In the genomic region with DNA sequence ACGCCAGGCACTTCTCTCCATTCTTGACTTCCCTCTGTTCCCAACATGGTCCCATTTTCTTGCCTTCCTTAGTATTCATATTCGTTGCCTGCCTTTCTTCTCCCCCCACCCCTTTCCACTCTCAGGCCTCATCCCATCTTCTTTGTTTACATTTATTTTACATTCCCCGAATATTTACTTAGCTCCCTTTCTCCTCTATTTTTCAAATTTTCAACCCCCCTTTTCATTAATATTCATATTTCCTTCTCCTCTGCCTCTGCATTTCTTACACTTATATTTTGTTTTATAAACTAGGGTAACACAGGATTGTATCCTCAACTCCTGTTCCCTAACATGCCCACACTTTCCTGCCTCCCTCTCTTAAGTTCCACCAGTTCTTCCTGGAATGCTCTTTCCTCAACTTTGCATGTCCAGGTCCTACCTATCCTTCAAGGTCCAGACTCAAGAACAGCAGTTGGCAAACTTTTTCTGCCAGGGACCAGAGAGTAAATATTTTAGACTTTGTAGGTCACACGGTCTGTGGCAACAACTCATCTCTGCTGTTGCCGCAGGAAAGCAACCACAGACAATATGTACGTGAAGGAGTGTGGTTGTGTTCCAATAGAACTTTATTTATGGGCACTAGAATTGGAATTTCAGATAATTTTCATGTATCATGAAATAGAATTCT, we compare ENCODE assay signal across 8 cellular contexts. TPM values are rescaled to one million over a fixed set of nuclear protein-coding genes. Genes with fewer than 3 reads are reported as not detected.
DNase-seq lines count a peak whose midpoint lies in the region; ATAC-seq and TF ChIP-seq lines count a peak whose summit lies in the region.

No MANE protein-coding gene starts in this region.

- H3K4me1 ChIP-seq in colonic mucosa = peaks cover 13% of the 10 kb centered on the region

- H3K9me3 ChIP-seq in KOPT-K1 (ENCODE audit: insufficient read depth, low read length, poor library complexity, severe bottlenecking) (no peaks in the 10 kb centered on the region), colonic mucosa (no peaks in the 10 kb centered on the region)

- peaks cover 82% of the 10 kb centered on the region for H3K4me1 Mint-ChIP-seq in nephron progenitor cell

- ATAC-seq in GM18511 (IDR thresholded peaks at IDR 0.05; ENCODE audit: unreplicated experiment) (no peak), GM18870 (IDR thresholded peaks at IDR 0.05; ENCODE audit: unreplicated experiment) (no peak)

- TF ChIP-seq CTCF in C4-2B (conservative IDR thresholded peaks at IDR 0.05) (no peak), colonic mucosa (IDR thresholded peaks at IDR 0.05) (no peak), nephron progenitor cell (IDR thresholded peaks at IDR 0.05) (no peak)

- intact Hi-C loops in colonic mucosa (cut with DNase I) = no loop called here

- H3K4me3 ChIP-seq in colonic mucosa = peak overlapping the region; percentile 53

- H3K9ac ChIP-seq in colonic mucosa (ENCODE audit: low read depth in 2 of 2, low read length in 2 of 2) = peak overlapping the region; percentile 82 to 83

- H3K27me3 Mint-ChIP-seq in nephron progenitor cell (ENCODE audit: low read depth, poor library complexity) = peaks cover 5% of the 10 kb centered on the region

- H3K36me3 ChIP-seq in KOPT-K1 (ENCODE audit: insufficient read depth, low read length) (peaks cover 15% of the 10 kb centered on the region), colonic mucosa (no peaks in the 10 kb centered on the region)

- H3K9me3 Mint-ChIP-seq in nephron progenitor cell = no peaks in the 10 kb centered on the region

- H3K27ac ChIP-seq in C4-2B (peak overlapping the region; percentile 94), KOPT-K1 (ENCODE audit: low read depth, low read length, poor library complexity, severe bottlenecking) (peak overlapping the region; percentile 86), colonic mucosa (peak overlapping the region; percentile 92)

- no peak for DNase-seq in colonic mucosa
- DNase-seq in nephron progenitor cell = no peak
- no peak for DNase-seq in globus pallidus (ENCODE audit: low spot score)
- DNase-seq in NCI-H2196 (lab: John Stamatoyannopoulos, UW; ENCODE audit: unreplicated experiment) = no peak

- H3K36me3 Mint-ChIP-seq in nephron progenitor cell (ENCODE audit: low read depth) = peaks cover 47% of the 10 kb centered on the region

- no peaks in the 10 kb centered on the region for H3K27me3 ChIP-seq in colonic mucosa

- peak overlapping the region; percentile 95 for H3K27ac Mint-ChIP-seq in nephron progenitor cell

- peak overlapping the region; percentile 85 for H3K4me3 Mint-ChIP-seq in nephron progenitor cell

RNA-seq across cellular contexts. Expression of a gene that starts 29.8 kb away (rescaled TPM):
- not detected for total RNA-seq in colonic mucosa
